In the genomic region with DNA sequence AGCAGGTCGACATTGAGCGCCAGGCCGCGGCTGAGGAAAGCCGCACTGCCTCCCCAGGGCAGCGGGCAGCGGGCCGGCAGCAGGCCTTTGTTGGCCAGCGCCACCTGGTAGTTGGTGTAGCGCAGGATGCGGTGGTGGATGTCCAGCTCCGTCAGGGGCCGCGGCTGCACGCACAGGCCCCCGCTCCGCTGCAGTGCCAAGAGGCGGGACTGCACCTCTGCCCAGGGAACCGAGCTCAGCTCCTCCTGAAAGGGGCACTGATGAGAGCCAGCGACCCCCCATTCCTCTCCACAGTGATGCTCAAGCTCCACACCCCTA, we compare ENCODE assay signal across 11 cellular contexts. TPM values are rescaled to one million over a fixed set of nuclear protein-coding genes. Genes with fewer than 3 reads are reported as not detected.
DNase-seq lines count a peak whose midpoint lies in the region; ATAC-seq, FAIRE-seq and TF ChIP-seq lines count a peak whose summit lies in the region.
"Had no signal": no experiment of that assay in that cellular context is flagged by ENCODE, and none has a peak within 500 bp of the region (broad histone marks: within the 10 kb centered on the region; RNA-seq: fewer than 3 reads in every experiment).

No MANE protein-coding gene starts in this region.

- ATAC-seq in pancreas (peak in 3 of 4 donors; percentile 4 to 31 (median 20)), HG02759 (IDR thresholded peaks at IDR 0.05; ENCODE audit: unreplicated experiment) (no peak), HG03354 (IDR thresholded peaks at IDR 0.05; ENCODE audit: poor library complexity, severe bottlenecking, unreplicated experiment) (no peak)

- H3K9me3 ChIP-seq in BLaER1 (no peaks in the 10 kb centered on the region), NT2/D1 (ENCODE audit: insufficient read depth, low read length) (no peaks in the 10 kb centered on the region), esophagus (ENCODE audit: control insufficient read depth in 2 of 2, insufficient read depth in 1 of 2, low read depth in 1 of 2, low read length in 1 of 2) (peaks cover 0 to 5% of the 10 kb centered on the region in 2 donors), pancreas (no peaks in the 10 kb centered on the region)
- H3K9me3 ChIP-seq: SK-N-SH, tibial nerve had no signal

- intact Hi-C loops in pancreas (cut with DNase I) = no loop called here

- H4K20me1 ChIP-seq in BLaER1 = no peaks in the 10 kb centered on the region

- WGBS in esophagus, 2 donors = 23 to 38% methylated on average over 11 to 20 of the region's 20 CpGs
- 28 to 36% methylated on average over 20 of the region's 20 CpGs for WGBS in pancreas, 2 donors

- H3K4me3 ChIP-seq in BLaER1 (peak overlapping the region; percentile 68), NT2/D1 (ENCODE audit: insufficient read length, low read depth) (no peak overlapping the region), esophagus (ENCODE audit: low read depth in 1 of 2, low read length in 2 of 2) (peak overlapping the region; percentile 19 to 37), pancreas (peak overlapping the region in 1 of 4 donors; percentile 33)

- peaks cover 14% of the 10 kb centered on the region for H3K27me3 ChIP-seq in BLaER1
- H3K27me3 ChIP-seq in NT2/D1 (ENCODE audit: insufficient read depth, insufficient read length) = peaks cover 3% of the 10 kb centered on the region
- H3K27me3 ChIP-seq in esophagus (ENCODE audit: control insufficient read depth in 1 of 2, insufficient read depth in 2 of 2, low read length in 2 of 2) = peaks cover 0 to 7% of the 10 kb centered on the region in 2 donors
- peaks cover 0 to 8% (median 0%) of the 10 kb centered on the region in 4 donors for H3K27me3 ChIP-seq in pancreas

- TF ChIP-seq CTCF in pancreas (IDR thresholded peaks at IDR 0.05) (no peak), GM10266 (IDR thresholded peaks at IDR 0.05; ENCODE audit: control insufficient read depth, insufficient read depth, low read depth, missing control alignments) (no peak)

- H3K36me3 ChIP-seq in BLaER1 (peaks cover 4% of the 10 kb centered on the region; the same call in 1 of the 2 replicates), NT2/D1 (ENCODE audit: insufficient read depth, insufficient read length, low read length) (peaks cover 9% of the 10 kb centered on the region), esophagus (ENCODE audit: control insufficient read depth in 2 of 2, insufficient read depth in 2 of 2, low read length in 1 of 2) (no peaks in the 10 kb centered on the region), pancreas (no peaks in the 10 kb centered on the region)
- H3K36me3 ChIP-seq: tibial nerve had no signal

- no peak for FAIRE-seq in pancreas (lab: Jason Lieb, UNC)

- H3K27ac ChIP-seq in BLaER1 (peak overlapping the region; percentile 57), esophagus (ENCODE audit: low read depth in 2 of 2, low read length in 1 of 2) (peak overlapping the region in 1 of 2 donors; percentile 15), pancreas (no peak overlapping the region)
- H3K27ac ChIP-seq: tibial nerve had no signal

- H3K9ac ChIP-seq in BLaER1 = peak overlapping the region; percentile 73; the same call in 1 of the 2 replicates
- H3K9ac ChIP-seq in NT2/D1 (ENCODE audit: insufficient read length, low read depth) = peak overlapping the region; percentile 42
- H3K9ac ChIP-seq: SK-N-SH had no signal

- DNase-seq in NT2/D1 (ENCODE audit: low read depth, low spot score) (no peak), pancreas (peak in 1 of 6 donors; percentile 61), NCI-H1105 treated with DMSO at 0.1 percent for 48 hours (lab: John Stamatoyannopoulos, UW) (no peak), GM10266 (ENCODE audit: extremely low spot score) (no peak)
- DNase-seq: DND-41, SK-N-SH had no signal

- H3K4me1 ChIP-seq in BLaER1 (peaks cover 76% of the 10 kb centered on the region), NT2/D1 (ENCODE audit: insufficient read depth, insufficient read length) (peaks cover 32% of the 10 kb centered on the region), esophagus (ENCODE audit: control insufficient read depth in 2 of 2, insufficient read depth in 2 of 2, low read length in 1 of 2) (peaks cover 0 to 17% of the 10 kb centered on the region in 2 donors), pancreas (peaks cover 0 to 8% (median 0%) of the 10 kb centered on the region in 3 donors)

- peak overlapping the region; percentile 100 for H3K4me2 ChIP-seq in BLaER1

RNA-seq across cellular contexts. Expression of gene ATG9B, which starts 5.2 kb away (rescaled TPM):
- 100 to 1,000 TPM in 1 of 2 donors, 10 to 100 TPM in 1; 36.0 to 143 TPM for polyA plus RNA-seq in esophagus
- total RNA-seq in pancreas = under 1 TPM in 5 of 6 donors, not detected in 1; 0.06 to 0.46 (median 0.20) TPM
- polyA plus RNA-seq in pancreas = 1 to 10 TPM in 1 of 2 donors, under 1 TPM in 1; 0.72 to 1.5 TPM
- total RNA-seq: tibial nerve had no signal

RNA-seq across cellular contexts. Expression of gene ABCB8, which starts 9.2 kb away (rescaled TPM):
- polyA plus RNA-seq in esophagus = 10 to 100 TPM; 24.0 to 27.6 TPM
- 10 to 100 TPM in 3 of 6 donors, 1 to 10 TPM in 3; 6.1 to 18.5 (median 10.1) TPM for total RNA-seq in pancreas
- polyA plus RNA-seq in pancreas = 10 to 100 TPM; 23.6 to 29.0 TPM

RNA-seq across cellular contexts. Expression of gene NOS3, which starts 28.3 kb away (rescaled TPM):
- polyA plus RNA-seq in esophagus (1 to 10 TPM; 4.5 to 4.9 TPM), pancreas (10 to 100 TPM in 1 of 2 donors, 1 to 10 TPM in 1; 6.0 to 12.5 TPM)
- total RNA-seq in pancreas = 1 to 10 TPM; 1.0 to 5.1 (median 3.1) TPM

RNA-seq across cellular contexts. Expression of gene ASIC3, which starts 29.2 kb away (rescaled TPM):
- polyA plus RNA-seq in esophagus (1 to 10 TPM; 1.1 to 4.2 TPM), pancreas (1 to 10 TPM; 7.0 to 8.7 TPM)
- total RNA-seq in pancreas = 1 to 10 TPM in 1 of 6 donors, under 1 TPM in 5; 0.47 to 2.1 (median 0.71) TPM

RNA-seq across cellular contexts. Expression of gene CDK5, which starts 38.6 kb away (rescaled TPM):
- polyA plus RNA-seq in esophagus (1 to 10 TPM; 5.2 to 9.7 TPM), pancreas (1 to 10 TPM; 4.6 to 7.8 TPM)
- 1 to 10 TPM; 3.7 to 7.0 (median 4.8) TPM for total RNA-seq in pancreas

Comparison
In these comparisons a context has a peak if more than half of its experiments do, and no peak if none do; other contexts are left out.
1. ATAC-seq: peak in pancreas (3 of 4); none in HG02759 (single experiment) and HG03354 (single experiment).
2. RNA of gene ATG9B, which starts 5.2 kb away (polyA plus RNA-seq): 36.0 to 143 TPM in esophagus; 0.72 to 1.5 TPM in pancreas; every median in the first group is over 10 times any median in the second.